In genomic region chr2:34912084-34912483, GRCh38 we compare ENCODE assay signal across 16 cellular contexts.
A peak's percentile ranks its signal among the peaks of the same experiment; 100 is the strongest.
DNase-seq lines count a peak whose midpoint lies in the region; ATAC-seq and TF ChIP-seq lines count a peak whose summit lies in the region.
"Had no signal": no experiment of that assay in that cellular context is flagged by ENCODE, and none has a peak within 500 bp of the region (broad histone marks: within the 10 kb centered on the region; RNA-seq: fewer than 3 reads in every experiment).

No MANE protein-coding gene starts in this region.

- no peak overlapping the region for H3K4me3 ChIP-seq in right atrium auricular region
- H3K4me3 ChIP-seq in upper lobe of left lung, result no peak overlapping the region
- H3K4me3 ChIP-seq: smooth muscle cell had no signal

- CTCF ChIA-PET in T-cell (lab: Charles Lee), result no interaction called here

- H3K27me3 ChIP-seq in right atrium auricular region, result no peaks in the 10 kb centered on the region
- no peaks in the 10 kb centered on the region for H3K27me3 ChIP-seq in upper lobe of left lung

- ATAC-seq in GM18505 (IDR thresholded peaks at IDR 0.05; ENCODE audit: unreplicated experiment), result peak; percentile 96
- peak; percentile 96 for ATAC-seq in HG02938 (IDR thresholded peaks at IDR 0.05; ENCODE audit: unreplicated experiment)
- peak; percentile 74 for ATAC-seq in HG03571 (IDR thresholded peaks at IDR 0.05; ENCODE audit: unreplicated experiment)
- ATAC-seq in T-cell (replicated peaks in 1 of 4), result no peak
- ATAC-seq in upper lobe of left lung (ENCODE audit: low FRiP score in 2 of 2), result no peak
- ATAC-seq: naive thymus-derived CD4-positive, alpha-beta T cell; SK-N-SH treated with all-trans-retinoic acid at 6 μM for 48 hours had no signal

- H3K4me1 ChIP-seq in right atrium auricular region (no peaks in the 10 kb centered on the region), upper lobe of left lung (no peaks in the 10 kb centered on the region)

- 77 to 78% methylated on average over 2 of the region's 2 CpGs for WGBS in upper lobe of left lung, 2 donors

- POLR2A ChIA-PET in T-cell (lab: Charles Lee), result no interaction called here

- no peak overlapping the region for H3K27ac Mint-ChIP-seq in T-cell
- H3K27ac Mint-ChIP-seq: activated CD4-positive, alpha-beta T cell treated with anti-CD3 and anti-CD28 coated beads, Interleukin-2, amount 10 ng/mL, durations not matched to agents 24 days and 14 days; naive thymus-derived CD4-positive, alpha-beta T cell had no signal

- H3K27me3 Mint-ChIP-seq in T-cell, result no peaks in the 10 kb centered on the region
- H3K27me3 Mint-ChIP-seq: activated CD4-positive, alpha-beta T cell treated with anti-CD3 and anti-CD28 coated beads, Interleukin-2, amount 10 ng/mL, durations not matched to agents 24 days and 14 days; naive thymus-derived CD4-positive, alpha-beta T cell had no signal

- no peaks in the 10 kb centered on the region for H3K4me1 Mint-ChIP-seq in T-cell
- H3K4me1 Mint-ChIP-seq: activated CD4-positive, alpha-beta T cell treated with anti-CD3 and anti-CD28 coated beads, Interleukin-2, amount 10 ng/mL, durations not matched to agents 24 days and 14 days; naive thymus-derived CD4-positive, alpha-beta T cell had no signal

- no peak for TF ChIP-seq POLR2A in GM18505 (IDR thresholded peaks at IDR 0.05; ENCODE audit: borderline replicate concordance, extremely low read depth, insufficient read depth, insufficient read length)
- no peak for TF ChIP-seq POLR2A in upper lobe of left lung (IDR thresholded peaks at IDR 0.05)

- no peak for TF ChIP-seq EP300 in upper lobe of left lung (IDR thresholded peaks at IDR 0.05)

- no peaks in the 10 kb centered on the region for H3K36me3 Mint-ChIP-seq in T-cell

- H3K9me3 ChIP-seq in right atrium auricular region, result no peaks in the 10 kb centered on the region
- no peaks in the 10 kb centered on the region for H3K9me3 ChIP-seq in upper lobe of left lung

- TF ChIP-seq CTCF in GM20000 (IDR thresholded peaks at IDR 0.05; ENCODE audit: extremely low read depth, missing control alignments) (no peak), right atrium auricular region (IDR thresholded peaks at IDR 0.05) (no peak), upper lobe of left lung (IDR thresholded peaks at IDR 0.05) (no peak)

- DNase-seq in GM20000 (ENCODE audit: low spot score), result peak; percentile 25
- no peak for DNase-seq in T-cell
- DNase-seq in right atrium auricular region (ENCODE audit: low spot score), result no peak
- DNase-seq in hepatic stellate cell (ENCODE audit: low spot score), result no peak
- DNase-seq in upper lobe of left lung, result no peak
- DNase-seq: activated CD4-positive, alpha-beta T cell treated with anti-CD3 and anti-CD28 coated beads, Interleukin-2, amount 10 ng/mL, durations not matched to agents 24 days and 14 days; activated naive CD4-positive, alpha-beta T cell treated with Interleukin-2 at 50 U/mL for 16 hours; AML-193; islet precursor cell; naive thymus-derived CD4-positive, alpha-beta T cell; stimulated activated CD8-positive, alpha-beta memory T cell treated with anti-CD3 and anti-CD28 coated beads, Interleukin-4, amount 100 ng/mL, for 48 hours had no signal

- H3K36me3 ChIP-seq in right atrium auricular region (no peaks in the 10 kb centered on the region), upper lobe of left lung (no peaks in the 10 kb centered on the region)

- H3K27ac ChIP-seq in right atrium auricular region, result no peak overlapping the region
- no peak overlapping the region for H3K27ac ChIP-seq in upper lobe of left lung

- H3K9me3 Mint-ChIP-seq in T-cell, result peaks cover 2 to 9% (median 7%) of the 10 kb centered on the region in 3 donors
- H3K9me3 Mint-ChIP-seq: activated CD4-positive, alpha-beta T cell treated with anti-CD3 and anti-CD28 coated beads, Interleukin-2, amount 10 ng/mL, durations not matched to agents 24 days and 14 days had no signal

- no peak overlapping the region for H3K4me3 Mint-ChIP-seq in T-cell
- H3K4me3 Mint-ChIP-seq: activated CD4-positive, alpha-beta T cell treated with anti-CD3 and anti-CD28 coated beads, Interleukin-2, amount 10 ng/mL, durations not matched to agents 24 days and 14 days; naive thymus-derived CD4-positive, alpha-beta T cell had no signal

Comparison
In these comparisons a context has a peak if more than half of its experiments do, and no peak if none do; other contexts are left out.
1. ATAC-seq: peak in GM18505 (single experiment), HG02938 (single experiment) and HG03571 (single experiment); none in T-cell (0 of 4) and upper lobe of left lung (0 of 2).